1 cellular context compared by ENCODE assay signal in the genomic region with DNA sequence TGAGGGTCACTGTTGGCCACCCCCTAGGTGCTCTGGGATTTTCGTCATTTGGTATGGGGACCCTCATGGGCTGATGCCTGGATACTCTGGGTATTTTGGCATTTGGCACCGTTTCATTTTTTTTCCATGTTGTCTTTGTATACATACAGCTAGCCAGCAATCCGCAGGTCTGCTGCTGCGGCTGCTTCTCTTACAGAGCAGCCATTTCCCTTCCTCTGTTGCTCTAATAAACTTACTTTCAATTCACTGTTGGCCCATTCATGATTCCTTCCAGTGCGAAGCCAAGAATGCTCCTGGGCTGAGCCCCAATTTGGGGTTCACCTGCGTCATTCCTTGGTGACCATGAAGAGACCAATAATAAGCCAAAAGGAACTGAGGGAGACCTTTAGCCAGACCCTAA.
TF ChIP-seq lines count a peak whose summit lies in the region.

No MANE protein-coding gene starts in this region.

TF ChIP-seq in K562, 482 proteins besides CTCF, POLR2A, EP300 and RAD21:
- TF ChIP-seq YY1 (IDR thresholded peaks at IDR 0.05; ENCODE audit: borderline replicate concordance in 1 of 3, control insufficient read depth in 1 of 3, extremely low read depth in 1 of 3, insufficient read depth in 3 of 3, insufficient read length in 1 of 3, insufficient replicate concordance in 2 of 3, low read depth in 1 of 3, low read length in 2 of 3), result peak in 1 of 3 experiments; percentile 67
- 0 out of 2 replicates have a peak, but pooled peaks have one; percentile 42 for TF ChIP-seq ZNF668 (CRISPR knock-in tag; IDR thresholded peaks at IDR 0.05)
- TF ChIP-seq, protein P1, sequence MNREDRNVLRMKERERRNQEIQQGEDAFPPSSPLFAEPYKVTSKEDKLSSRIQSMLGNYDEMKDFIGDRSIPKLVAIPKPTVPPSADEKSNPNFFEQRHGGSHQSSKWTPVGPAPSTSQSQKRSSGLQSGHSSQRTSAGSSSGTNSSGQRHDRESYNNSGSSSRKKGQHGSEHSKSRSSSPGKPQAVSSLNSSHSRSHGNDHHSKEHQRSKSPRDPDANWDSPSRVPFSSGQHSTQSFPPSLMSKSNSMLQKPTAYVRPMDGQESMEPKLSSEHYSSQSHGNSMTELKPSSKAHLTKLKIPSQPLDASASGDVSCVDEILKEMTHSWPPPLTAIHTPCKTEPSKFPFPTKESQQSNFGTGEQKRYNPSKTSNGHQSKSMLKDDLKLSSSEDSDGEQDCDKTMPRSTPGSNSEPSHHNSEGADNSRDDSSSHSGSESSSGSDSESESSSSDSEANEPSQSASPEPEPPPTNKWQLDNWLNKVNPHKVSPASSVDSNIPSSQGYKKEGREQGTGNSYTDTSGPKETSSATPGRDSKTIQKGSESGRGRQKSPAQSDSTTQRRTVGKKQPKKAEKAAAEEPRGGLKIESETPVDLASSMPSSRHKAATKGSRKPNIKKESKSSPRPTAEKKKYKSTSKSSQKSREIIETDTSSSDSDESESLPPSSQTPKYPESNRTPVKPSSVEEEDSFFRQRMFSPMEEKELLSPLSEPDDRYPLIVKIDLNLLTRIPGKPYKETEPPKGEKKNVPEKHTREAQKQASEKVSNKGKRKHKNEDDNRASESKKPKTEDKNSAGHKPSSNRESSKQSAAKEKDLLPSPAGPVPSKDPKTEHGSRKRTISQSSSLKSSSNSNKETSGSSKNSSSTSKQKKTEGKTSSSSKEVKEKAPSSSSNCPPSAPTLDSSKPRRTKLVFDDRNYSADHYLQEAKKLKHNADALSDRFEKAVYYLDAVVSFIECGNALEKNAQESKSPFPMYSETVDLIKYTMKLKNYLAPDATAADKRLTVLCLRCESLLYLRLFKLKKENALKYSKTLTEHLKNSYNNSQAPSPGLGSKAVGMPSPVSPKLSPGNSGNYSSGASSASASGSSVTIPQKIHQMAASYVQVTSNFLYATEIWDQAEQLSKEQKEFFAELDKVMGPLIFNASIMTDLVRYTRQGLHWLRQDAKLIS (CRISPR knock-in tag; IDR thresholded peaks at IDR 0.05), result no peak
- TF ChIP-seq, protein P2, sequence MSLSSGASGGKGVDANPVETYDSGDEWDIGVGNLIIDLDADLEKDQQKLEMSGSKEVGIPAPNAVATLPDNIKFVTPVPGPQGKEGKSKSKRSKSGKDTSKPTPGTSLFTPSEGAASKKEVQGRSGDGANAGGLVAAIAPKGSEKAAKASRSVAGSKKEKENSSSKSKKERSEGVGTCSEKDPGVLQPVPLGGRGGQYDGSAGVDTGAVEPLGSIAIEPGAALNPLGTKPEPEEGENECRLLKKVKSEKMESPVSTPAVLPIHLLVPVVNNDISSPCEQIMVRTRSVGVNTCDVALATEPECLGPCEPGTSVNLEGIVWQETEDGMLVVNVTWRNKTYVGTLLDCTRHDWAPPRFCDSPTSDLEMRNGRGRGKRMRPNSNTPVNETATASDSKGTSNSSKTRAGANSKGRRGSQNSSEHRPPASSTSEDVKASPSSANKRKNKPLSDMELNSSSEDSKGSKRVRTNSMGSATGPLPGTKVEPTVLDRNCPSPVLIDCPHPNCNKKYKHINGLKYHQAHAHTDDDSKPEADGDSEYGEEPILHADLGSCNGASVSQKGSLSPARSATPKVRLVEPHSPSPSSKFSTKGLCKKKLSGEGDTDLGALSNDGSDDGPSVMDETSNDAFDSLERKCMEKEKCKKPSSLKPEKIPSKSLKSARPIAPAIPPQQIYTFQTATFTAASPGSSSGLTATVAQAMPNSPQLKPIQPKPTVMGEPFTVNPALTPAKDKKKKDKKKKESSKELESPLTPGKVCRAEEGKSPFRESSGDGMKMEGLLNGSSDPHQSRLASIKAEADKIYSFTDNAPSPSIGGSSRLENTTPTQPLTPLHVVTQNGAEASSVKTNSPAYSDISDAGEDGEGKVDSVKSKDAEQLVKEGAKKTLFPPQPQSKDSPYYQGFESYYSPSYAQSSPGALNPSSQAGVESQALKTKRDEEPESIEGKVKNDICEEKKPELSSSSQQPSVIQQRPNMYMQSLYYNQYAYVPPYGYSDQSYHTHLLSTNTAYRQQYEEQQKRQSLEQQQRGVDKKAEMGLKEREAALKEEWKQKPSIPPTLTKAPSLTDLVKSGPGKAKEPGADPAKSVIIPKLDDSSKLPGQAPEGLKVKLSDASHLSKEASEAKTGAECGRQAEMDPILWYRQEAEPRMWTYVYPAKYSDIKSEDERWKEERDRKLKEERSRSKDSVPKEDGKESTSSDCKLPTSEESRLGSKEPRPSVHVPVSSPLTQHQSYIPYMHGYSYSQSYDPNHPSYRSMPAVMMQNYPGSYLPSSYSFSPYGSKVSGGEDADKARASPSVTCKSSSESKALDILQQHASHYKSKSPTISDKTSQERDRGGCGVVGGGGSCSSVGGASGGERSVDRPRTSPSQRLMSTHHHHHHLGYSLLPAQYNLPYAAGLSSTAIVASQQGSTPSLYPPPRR (CRISPR knock-in tag; IDR thresholded peaks at IDR 0.05; ENCODE audit: borderline replicate concordance), result no peak
- no peak for TF ChIP-seq ZNF274 (IDR thresholded peaks at IDR 0.05; ENCODE audit: borderline replicate concordance, low read depth, low read length)
- TF ChIP-seq ZBTB7A (IDR thresholded peaks at IDR 0.05; ENCODE audit: borderline replicate concordance, control insufficient read depth, low read depth, low read length), result peak; percentile 32; the same call in 1 of the 2 replicates
- TF ChIP-seq, protein P3, sequence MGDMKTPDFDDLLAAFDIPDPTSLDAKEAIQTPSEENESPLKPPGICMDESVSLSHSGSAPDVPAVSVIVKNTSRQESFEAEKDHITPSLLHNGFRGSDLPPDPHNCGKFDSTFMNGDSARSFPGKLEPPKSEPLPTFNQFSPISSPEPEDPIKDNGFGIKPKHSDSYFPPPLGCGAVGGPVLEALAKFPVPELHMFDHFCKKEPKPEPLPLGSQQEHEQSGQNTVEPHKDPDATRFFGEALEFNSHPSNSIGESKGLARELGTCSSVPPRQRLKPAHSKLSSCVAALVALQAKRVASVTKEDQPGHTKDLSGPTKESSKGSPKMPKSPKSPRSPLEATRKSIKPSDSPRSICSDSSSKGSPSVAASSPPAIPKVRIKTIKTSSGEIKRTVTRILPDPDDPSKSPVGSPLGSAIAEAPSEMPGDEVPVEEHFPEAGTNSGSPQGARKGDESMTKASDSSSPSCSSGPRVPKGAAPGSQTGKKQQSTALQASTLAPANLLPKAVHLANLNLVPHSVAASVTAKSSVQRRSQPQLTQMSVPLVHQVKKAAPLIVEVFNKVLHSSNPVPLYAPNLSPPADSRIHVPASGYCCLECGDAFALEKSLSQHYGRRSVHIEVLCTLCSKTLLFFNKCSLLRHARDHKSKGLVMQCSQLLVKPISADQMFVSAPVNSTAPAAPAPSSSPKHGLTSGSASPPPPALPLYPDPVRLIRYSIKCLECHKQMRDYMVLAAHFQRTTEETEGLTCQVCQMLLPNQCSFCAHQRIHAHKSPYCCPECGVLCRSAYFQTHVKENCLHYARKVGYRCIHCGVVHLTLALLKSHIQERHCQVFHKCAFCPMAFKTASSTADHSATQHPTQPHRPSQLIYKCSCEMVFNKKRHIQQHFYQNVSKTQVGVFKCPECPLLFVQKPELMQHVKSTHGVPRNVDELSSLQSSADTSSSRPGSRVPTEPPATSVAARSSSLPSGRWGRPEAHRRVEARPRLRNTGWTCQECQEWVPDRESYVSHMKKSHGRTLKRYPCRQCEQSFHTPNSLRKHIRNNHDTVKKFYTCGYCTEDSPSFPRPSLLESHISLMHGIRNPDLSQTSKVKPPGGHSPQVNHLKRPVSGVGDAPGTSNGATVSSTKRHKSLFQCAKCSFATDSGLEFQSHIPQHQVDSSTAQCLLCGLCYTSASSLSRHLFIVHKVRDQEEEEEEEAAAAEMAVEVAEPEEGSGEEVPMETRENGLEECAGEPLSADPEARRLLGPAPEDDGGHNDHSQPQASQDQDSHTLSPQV (IDR thresholded peaks at IDR 0.05), result 0 out of 2 replicates have a peak, but pooled peaks have one; percentile 28
- TF ChIP-seq, protein P4, sequence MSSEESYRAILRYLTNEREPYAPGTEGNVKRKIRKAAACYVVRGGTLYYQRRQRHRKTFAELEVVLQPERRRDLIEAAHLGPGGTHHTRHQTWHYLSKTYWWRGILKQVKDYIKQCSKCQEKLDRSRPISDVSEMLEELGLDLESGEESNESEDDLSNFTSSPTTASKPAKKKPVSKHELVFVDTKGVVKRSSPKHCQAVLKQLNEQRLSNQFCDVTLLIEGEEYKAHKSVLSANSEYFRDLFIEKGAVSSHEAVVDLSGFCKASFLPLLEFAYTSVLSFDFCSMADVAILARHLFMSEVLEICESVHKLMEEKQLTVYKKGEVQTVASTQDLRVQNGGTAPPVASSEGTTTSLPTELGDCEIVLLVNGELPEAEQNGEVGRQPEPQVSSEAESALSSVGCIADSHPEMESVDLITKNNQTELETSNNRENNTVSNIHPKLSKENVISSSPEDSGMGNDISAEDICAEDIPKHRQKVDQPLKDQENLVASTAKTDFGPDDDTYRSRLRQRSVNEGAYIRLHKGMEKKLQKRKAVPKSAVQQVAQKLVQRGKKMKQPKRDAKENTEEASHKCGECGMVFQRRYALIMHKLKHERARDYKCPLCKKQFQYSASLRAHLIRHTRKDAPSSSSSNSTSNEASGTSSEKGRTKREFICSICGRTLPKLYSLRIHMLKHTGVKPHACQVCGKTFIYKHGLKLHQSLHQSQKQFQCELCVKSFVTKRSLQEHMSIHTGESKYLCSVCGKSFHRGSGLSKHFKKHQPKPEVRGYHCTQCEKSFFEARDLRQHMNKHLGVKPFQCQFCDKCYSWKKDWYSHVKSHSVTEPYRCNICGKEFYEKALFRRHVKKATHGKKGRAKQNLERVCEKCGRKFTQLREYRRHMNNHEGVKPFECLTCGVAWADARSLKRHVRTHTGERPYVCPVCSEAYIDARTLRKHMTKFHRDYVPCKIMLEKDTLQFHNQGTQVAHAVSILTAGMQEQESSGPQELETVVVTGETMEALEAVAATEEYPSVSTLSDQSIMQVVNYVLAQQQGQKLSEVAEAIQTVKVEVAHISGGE (CRISPR knock-in tag; IDR thresholded peaks at IDR 0.05), result peak in 1 of 3 experiments; percentile 44; a peak in 1 of 6 replicates
- TF ChIP-seq, protein P5, sequence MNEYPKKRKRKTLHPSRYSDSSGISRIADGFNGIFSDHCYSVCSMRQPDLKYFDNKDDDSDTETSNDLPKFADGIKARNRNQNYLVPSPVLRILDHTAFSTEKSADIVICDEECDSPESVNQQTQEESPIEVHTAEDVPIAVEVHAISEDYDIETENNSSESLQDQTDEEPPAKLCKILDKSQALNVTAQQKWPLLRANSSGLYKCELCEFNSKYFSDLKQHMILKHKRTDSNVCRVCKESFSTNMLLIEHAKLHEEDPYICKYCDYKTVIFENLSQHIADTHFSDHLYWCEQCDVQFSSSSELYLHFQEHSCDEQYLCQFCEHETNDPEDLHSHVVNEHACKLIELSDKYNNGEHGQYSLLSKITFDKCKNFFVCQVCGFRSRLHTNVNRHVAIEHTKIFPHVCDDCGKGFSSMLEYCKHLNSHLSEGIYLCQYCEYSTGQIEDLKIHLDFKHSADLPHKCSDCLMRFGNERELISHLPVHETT (CRISPR knock-in tag; conservative IDR thresholded peaks at IDR 0.05 in 1 of 2, IDR thresholded peaks at IDR 0.05 in 1 of 2), result 0 out of 4 replicates have a peak, but pooled peaks of 1 of the 2 experiments have one; percentile 3
- 0 out of 2 replicates have a peak, but pooled peaks have one; percentile 6 for TF ChIP-seq MTA1 (IDR thresholded peaks at IDR 0.05; ENCODE audit: borderline replicate concordance)
